ENCODE assay signal across 8 cellular contexts in genomic region chr4:158209825-158210807, GRCh38. TPM values are rescaled to one million over a fixed set of nuclear protein-coding genes. Genes with fewer than 3 reads are reported as not detected.
DNase-seq lines count a peak whose midpoint lies in the region; ATAC-seq and TF ChIP-seq lines count a peak whose summit lies in the region.

TMEM144 (plus strand) TSS chr4:158210486; CDS start chr4:158212668, 2,182 bp downstream.

- H3K4me3 ChIP-seq in astrocyte of the spinal cord (ENCODE audit: low read depth, low read length) (peak within 1 kb of the TSS; percentile 51), psoas muscle (peak within 1 kb of the TSS; percentile 66)

- H3K36me3 ChIP-seq in psoas muscle (ENCODE audit: insufficient read depth in 1 of 2, low read depth in 1 of 2), result no peaks in the 10 kb centered on the region

- H3K27ac Mint-ChIP-seq in CD4-positive, alpha-beta T cell, result peak within 1 kb of the TSS; percentile 25

- 13 to 14% (median 14%) methylated on average over 34 of the region's 34 CpGs for WGBS in psoas muscle, 3 donors

- no peaks in the 10 kb centered on the region for H3K9me3 ChIP-seq in CD4-positive, alpha-beta T cell (ENCODE audit: control insufficient read depth, low read length)
- H3K9me3 ChIP-seq in psoas muscle, result no peaks in the 10 kb centered on the region

- no peaks in the 10 kb centered on the region for H3K36me3 Mint-ChIP-seq in CD4-positive, alpha-beta T cell (ENCODE audit: low read depth)

- CTCF ChIA-PET in CD4-positive, alpha-beta T cell (lab: Charles Lee), result no interaction called here

- in situ Hi-C loops in SK-MEL-5 (cut with HindIII; ENCODE audit: low pct_unique_long_range_greater_than_20kb, low sequenced_read_pairs), result no loop called here
- in situ Hi-C loops in astrocyte of the spinal cord (cut with HindIII; ENCODE audit: low sequenced_read_pairs), result no loop called here

- POLR2A ChIA-PET in CD4-positive, alpha-beta T cell (lab: Charles Lee), result no interaction called here

- ATAC-seq in CD4-positive, alpha-beta T cell (ENCODE audit: poor library complexity), result peak; percentile 56
- ATAC-seq in GM19438 (IDR thresholded peaks at IDR 0.05; ENCODE audit: low read depth, unreplicated experiment), result peak; percentile 90
- ATAC-seq in HG03520 (IDR thresholded peaks at IDR 0.05; ENCODE audit: unreplicated experiment), result peak; percentile 86
- ATAC-seq in psoas muscle, result peak; percentile 98 to 100 (median 99)

- H3K9me3 Mint-ChIP-seq in CD4-positive, alpha-beta T cell, result peaks cover 2% of the 10 kb centered on the region

- peak in 4 of 10 experiments; percentile 6 to 37 (median 10) for DNase-seq in CD4-positive, alpha-beta T cell
- peak; percentile 89 for DNase-seq in SK-MEL-5 (ENCODE audit: low read depth, low spot score)
- peak; percentile 91 for DNase-seq in astrocyte of the spinal cord (ENCODE audit: low read depth, low spot score)
- DNase-seq in hypothalamus (lab: John Stamatoyannopoulos, UW), result peak; percentile 48 to 96 (median 87)
- peak; percentile 90 to 92 for DNase-seq in psoas muscle
- no peak for DNase-seq in NCI-H146 (lab: John Stamatoyannopoulos, UW)

- no peak within 1 kb of the TSS for H3K27ac ChIP-seq in CD4-positive, alpha-beta T cell (ENCODE audit: low read depth, low read length)
- peak within 1 kb of the TSS; percentile 88 for H3K27ac ChIP-seq in psoas muscle

- H3K4me1 Mint-ChIP-seq in CD4-positive, alpha-beta T cell (ENCODE audit: low read depth), result peaks cover 19% of the 10 kb centered on the region

- peaks cover 53% of the 10 kb centered on the region for H3K27me3 Mint-ChIP-seq in CD4-positive, alpha-beta T cell

- no peak for TF ChIP-seq CTCF in CD4-positive, alpha-beta T cell (IDR thresholded peaks at IDR 0.05)
- TF ChIP-seq CTCF in astrocyte of the spinal cord (IDR thresholded peaks at IDR 0.05; ENCODE audit: low read depth, low read length), result peak; percentile 16
- TF ChIP-seq CTCF in psoas muscle (IDR thresholded peaks at IDR 0.05), result no peak

- intact Hi-C loops in CD4-positive, alpha-beta T cell (cut with DNase I, micrococcal nuclease), result no loop called here
- intact Hi-C loops in psoas muscle (cut with DNase I), result loop anchor here in 1 of 2 donors (5.0 kb wide), 1 partner anchor 42 kb away; no protein-coding TSS in a partner anchor

- H3K27me3 ChIP-seq in CD4-positive, alpha-beta T cell (ENCODE audit: control insufficient read depth, insufficient read depth, low read length), result peaks cover 14% of the 10 kb centered on the region
- H3K27me3 ChIP-seq in psoas muscle (ENCODE audit: insufficient read depth in 3 of 3, low read length in 2 of 3), result no peaks in the 10 kb centered on the region

- peaks cover 9% of the 10 kb centered on the region for H3K4me1 ChIP-seq in psoas muscle

- peak within 1 kb of the TSS; percentile 77 for H3K4me3 Mint-ChIP-seq in CD4-positive, alpha-beta T cell

RNA-seq across cellular contexts. Expression of gene TMEM144, which starts in this region (rescaled TPM):
- under 1 TPM in 1 of 2 experiments, not detected in 1; 0.45 TPM for total RNA-seq in CD4-positive, alpha-beta T cell
- 26.8 and 27.1 TPM in 2 replicates for total RNA-seq in SK-MEL-5 (2014; rRNA removed; shearing (Covaris generic))
- polyA plus RNA-seq in SK-MEL-5 (2015; cell fraction: cytosol; rRNA removed), result 13.7 and 25.6 TPM in 2 replicates
- polyA plus RNA-seq in SK-MEL-5 (2015; cell fraction: nucleus; rRNA removed), result 13.2 and 25.5 TPM in 2 replicates
- 1 to 10 TPM in 3 of 4 donors, under 1 TPM in 1; 0.88 to 1.9 (median 1.4) TPM for total RNA-seq in psoas muscle
- 1 to 10 TPM in 2 of 3 donors, under 1 TPM in 1; 0.53 to 1.2 (median 1.0) TPM for polyA plus RNA-seq in psoas muscle

Comparison
In these comparisons a context has a peak if more than half of its experiments do, and no peak if none do; other contexts are left out.
1. Peak in ATAC-seq in CD4-positive, alpha-beta T cell; RNA of the gene not detected or under 1 TPM.